In the genomic region with DNA sequence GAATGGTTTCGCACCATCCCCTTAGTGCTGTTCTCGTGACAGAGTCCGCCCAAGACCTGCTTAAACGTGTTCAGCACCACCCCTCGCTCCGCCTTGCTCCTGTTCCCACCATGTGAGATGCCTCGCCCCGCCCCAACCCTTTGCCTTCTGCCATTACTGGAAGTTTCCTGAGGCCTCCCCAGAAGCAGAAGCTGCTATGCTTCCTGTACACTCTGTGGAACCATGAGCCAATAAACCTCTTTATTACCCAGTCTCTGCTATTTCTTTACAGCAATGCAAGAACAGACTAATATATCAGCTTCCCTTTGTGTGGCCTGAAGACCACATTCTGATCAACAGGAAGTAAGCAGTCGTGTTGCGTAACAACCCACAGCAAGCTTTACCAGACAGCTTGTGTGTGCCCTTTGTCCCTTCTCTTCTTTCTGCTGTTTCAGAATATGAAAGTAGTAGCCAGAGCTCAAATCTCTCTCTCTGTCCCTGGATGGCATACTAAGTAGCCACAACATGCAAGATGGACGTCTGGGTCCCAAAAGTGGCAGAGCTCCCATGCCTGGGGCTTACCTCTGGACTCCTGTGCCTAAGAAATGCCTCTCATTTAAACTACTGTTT, we compare ENCODE assay signal across 1 cellular context.
TF ChIP-seq lines count a peak whose summit lies in the region.

No MANE protein-coding gene starts in this region.

TF ChIP-seq in HepG2, 621 proteins besides CTCF, POLR2A, EP300 and RAD21 (continued from another document and continues in another):
- TF ChIP-seq CEBPZ (IDR thresholded peaks at IDR 0.05; ENCODE audit: low read length) (no peak), JUNB (CRISPR knock-in tag; IDR thresholded peaks at IDR 0.05; ENCODE audit: borderline replicate concordance) (no peak), MYNN (CRISPR knock-in tag; IDR thresholded peaks at IDR 0.05; ENCODE audit: low read depth) (no peak), NFE2L1 (CRISPR knock-in tag; IDR thresholded peaks at IDR 0.05; ENCODE audit: borderline replicate concordance) (no peak), MLXIP (CRISPR knock-in tag; IDR thresholded peaks at IDR 0.05; ENCODE audit: borderline replicate concordance) (no peak), ZNF292 (CRISPR knock-in tag; IDR thresholded peaks at IDR 0.05; ENCODE audit: borderline replicate concordance, low read depth) (peak; percentile 88; the same call in 1 of the 2 replicates), TBX2 (CRISPR knock-in tag; IDR thresholded peaks at IDR 0.05; ENCODE audit: borderline replicate concordance) (peak; percentile 72; the same call in 1 of the 2 replicates), ZFP1 (CRISPR knock-in tag; IDR thresholded peaks at IDR 0.05) (peak; percentile 59; the same call in 1 of the 2 replicates), EHMT2 (IDR thresholded peaks at IDR 0.05; ENCODE audit: borderline replicate concordance, low read depth, low read length) (peak; percentile 84; the same call in 1 of the 2 replicates), PRMT3 (CRISPR knock-in tag; IDR thresholded peaks at IDR 0.05; ENCODE audit: borderline replicate concordance, low read depth) (no peak), ZNF317 (CRISPR knock-in tag; IDR thresholded peaks at IDR 0.05) (0 out of 2 replicates have a peak, but pooled peaks have one; percentile 51), SKI (IDR thresholded peaks at IDR 0.05; ENCODE audit: partially characterized antibody) (no peak), ZNF329 (CRISPR knock-in tag; IDR thresholded peaks at IDR 0.05; ENCODE audit: low read depth) (no peak), HINFP (CRISPR knock-in tag; IDR thresholded peaks at IDR 0.05; ENCODE audit: low read depth) (no peak), FOXM1 (CRISPR knock-in tag; IDR thresholded peaks at IDR 0.05) (no peak), BRD4 (CRISPR knock-in tag; IDR thresholded peaks at IDR 0.05) (0 out of 2 replicates have a peak, but pooled peaks have one; percentile 69), CBX5 (CRISPR knock-in tag; IDR thresholded peaks at IDR 0.05; ENCODE audit: borderline replicate concordance) (peak; percentile 79; the same call in 1 of the 2 replicates), MXI1 (IDR thresholded peaks at IDR 0.05; ENCODE audit: borderline replicate concordance, low read depth, low read length) (peak; percentile 14; the same call in 1 of the 3 replicates), SKIL (CRISPR knock-in tag; IDR thresholded peaks at IDR 0.05; ENCODE audit: borderline replicate concordance) (peak; percentile 21; the same call in 1 of the 2 replicates), HOXA9 (CRISPR knock-in tag; IDR thresholded peaks at IDR 0.05; ENCODE audit: borderline replicate concordance) (no peak), ATAD3A (CRISPR knock-in tag; IDR thresholded peaks at IDR 0.05) (no peak), ZC3H13 (CRISPR knock-in tag; IDR thresholded peaks at IDR 0.05) (no peak), ZNF430 (CRISPR knock-in tag; IDR thresholded peaks at IDR 0.05) (peak; percentile 79; the same call in 1 of the 2 replicates), ZNF552 (CRISPR knock-in tag; IDR thresholded peaks at IDR 0.05; ENCODE audit: borderline replicate concordance) (no peak), TMF1 (CRISPR knock-in tag; IDR thresholded peaks at IDR 0.05; ENCODE audit: low read depth) (no peak), PHB2 (IDR thresholded peaks at IDR 0.05; ENCODE audit: partially characterized antibody) (no peak), ZNF572 (CRISPR knock-in tag; IDR thresholded peaks at IDR 0.05) (no peak), CREBL2 (CRISPR knock-in tag; IDR thresholded peaks at IDR 0.05; ENCODE audit: borderline replicate concordance) (no peak)
- TF ChIP-seq, protein P1, sequence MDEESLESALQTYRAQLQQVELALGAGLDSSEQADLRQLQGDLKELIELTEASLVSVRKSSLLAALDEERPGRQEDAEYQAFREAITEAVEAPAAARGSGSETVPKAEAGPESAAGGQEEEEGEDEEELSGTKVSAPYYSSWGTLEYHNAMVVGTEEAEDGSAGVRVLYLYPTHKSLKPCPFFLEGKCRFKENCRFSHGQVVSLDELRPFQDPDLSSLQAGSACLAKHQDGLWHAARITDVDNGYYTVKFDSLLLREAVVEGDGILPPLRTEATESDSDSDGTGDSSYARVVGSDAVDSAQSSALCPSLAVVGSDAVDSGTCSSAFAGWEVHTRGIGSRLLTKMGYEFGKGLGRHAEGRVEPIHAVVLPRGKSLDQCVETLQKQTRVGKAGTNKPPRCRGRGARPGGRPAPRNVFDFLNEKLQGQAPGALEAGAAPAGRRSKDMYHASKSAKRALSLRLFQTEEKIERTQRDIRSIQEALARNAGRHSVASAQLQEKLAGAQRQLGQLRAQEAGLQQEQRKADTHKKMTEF (CRISPR knock-in tag; IDR thresholded peaks at IDR 0.05), result peak; percentile 47; the same call in 1 of the 2 replicates
- TF ChIP-seq, protein P2, sequence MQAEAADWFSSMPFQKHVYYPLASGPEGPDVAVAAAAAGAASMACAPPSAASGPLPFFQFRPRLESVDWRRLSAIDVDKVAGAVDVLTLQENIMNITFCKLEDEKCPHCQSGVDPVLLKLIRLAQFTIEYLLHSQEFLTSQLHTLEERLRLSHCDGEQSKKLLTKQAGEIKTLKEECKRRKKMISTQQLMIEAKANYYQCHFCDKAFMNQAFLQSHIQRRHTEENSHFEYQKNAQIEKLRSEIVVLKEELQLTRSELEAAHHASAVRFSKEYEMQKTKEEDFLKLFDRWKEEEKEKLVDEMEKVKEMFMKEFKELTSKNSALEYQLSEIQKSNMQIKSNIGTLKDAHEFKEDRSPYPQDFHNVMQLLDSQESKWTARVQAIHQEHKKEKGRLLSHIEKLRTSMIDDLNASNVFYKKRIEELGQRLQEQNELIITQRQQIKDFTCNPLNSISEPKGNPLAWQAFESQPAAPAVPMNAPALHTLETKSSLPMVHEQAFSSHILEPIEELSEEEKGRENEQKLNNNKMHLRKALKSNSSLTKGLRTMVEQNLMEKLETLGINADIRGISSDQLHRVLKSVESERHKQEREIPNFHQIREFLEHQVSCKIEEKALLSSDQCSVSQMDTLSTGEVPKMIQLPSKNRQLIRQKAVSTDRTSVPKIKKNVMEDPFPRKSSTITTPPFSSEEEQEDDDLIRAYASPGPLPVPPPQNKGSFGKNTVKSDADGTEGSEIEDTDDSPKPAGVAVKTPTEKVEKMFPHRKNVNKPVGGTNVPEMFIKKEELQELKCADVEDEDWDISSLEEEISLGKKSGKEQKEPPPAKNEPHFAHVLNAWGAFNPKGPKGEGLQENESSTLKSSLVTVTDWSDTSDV (CRISPR knock-in tag; IDR thresholded peaks at IDR 0.05), result no peak
- TF ChIP-seq, protein P3, sequence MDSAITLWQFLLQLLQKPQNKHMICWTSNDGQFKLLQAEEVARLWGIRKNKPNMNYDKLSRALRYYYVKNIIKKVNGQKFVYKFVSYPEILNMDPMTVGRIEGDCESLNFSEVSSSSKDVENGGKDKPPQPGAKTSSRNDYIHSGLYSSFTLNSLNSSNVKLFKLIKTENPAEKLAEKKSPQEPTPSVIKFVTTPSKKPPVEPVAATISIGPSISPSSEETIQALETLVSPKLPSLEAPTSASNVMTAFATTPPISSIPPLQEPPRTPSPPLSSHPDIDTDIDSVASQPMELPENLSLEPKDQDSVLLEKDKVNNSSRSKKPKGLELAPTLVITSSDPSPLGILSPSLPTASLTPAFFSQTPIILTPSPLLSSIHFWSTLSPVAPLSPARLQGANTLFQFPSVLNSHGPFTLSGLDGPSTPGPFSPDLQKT (CRISPR knock-in tag; IDR thresholded peaks at IDR 0.05; ENCODE audit: borderline replicate concordance), result no peak
- TF ChIP-seq, protein P4, sequence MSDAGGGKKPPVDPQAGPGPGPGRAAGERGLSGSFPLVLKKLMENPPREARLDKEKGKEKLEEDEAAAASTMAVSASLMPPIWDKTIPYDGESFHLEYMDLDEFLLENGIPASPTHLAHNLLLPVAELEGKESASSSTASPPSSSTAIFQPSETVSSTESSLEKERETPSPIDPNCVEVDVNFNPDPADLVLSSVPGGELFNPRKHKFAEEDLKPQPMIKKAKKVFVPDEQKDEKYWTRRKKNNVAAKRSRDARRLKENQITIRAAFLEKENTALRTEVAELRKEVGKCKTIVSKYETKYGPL (CRISPR knock-in tag; IDR thresholded peaks at IDR 0.05), result no peak; the same call in 1 of the 2 replicates
- TF ChIP-seq, protein P5, sequence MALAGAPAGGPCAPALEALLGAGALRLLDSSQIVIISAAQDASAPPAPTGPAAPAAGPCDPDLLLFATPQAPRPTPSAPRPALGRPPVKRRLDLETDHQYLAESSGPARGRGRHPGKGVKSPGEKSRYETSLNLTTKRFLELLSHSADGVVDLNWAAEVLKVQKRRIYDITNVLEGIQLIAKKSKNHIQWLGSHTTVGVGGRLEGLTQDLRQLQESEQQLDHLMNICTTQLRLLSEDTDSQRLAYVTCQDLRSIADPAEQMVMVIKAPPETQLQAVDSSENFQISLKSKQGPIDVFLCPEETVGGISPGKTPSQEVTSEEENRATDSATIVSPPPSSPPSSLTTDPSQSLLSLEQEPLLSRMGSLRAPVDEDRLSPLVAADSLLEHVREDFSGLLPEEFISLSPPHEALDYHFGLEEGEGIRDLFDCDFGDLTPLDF (CRISPR knock-in tag; IDR thresholded peaks at IDR 0.05), result no peak
- TF ChIP-seq, protein P6, sequence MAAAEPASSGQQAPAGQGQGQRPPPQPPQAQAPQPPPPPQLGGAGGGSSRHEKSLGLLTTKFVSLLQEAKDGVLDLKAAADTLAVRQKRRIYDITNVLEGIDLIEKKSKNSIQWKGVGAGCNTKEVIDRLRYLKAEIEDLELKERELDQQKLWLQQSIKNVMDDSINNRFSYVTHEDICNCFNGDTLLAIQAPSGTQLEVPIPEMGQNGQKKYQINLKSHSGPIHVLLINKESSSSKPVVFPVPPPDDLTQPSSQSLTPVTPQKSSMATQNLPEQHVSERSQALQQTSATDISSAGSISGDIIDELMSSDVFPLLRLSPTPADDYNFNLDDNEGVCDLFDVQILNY (CRISPR knock-in tag; conservative IDR thresholded peaks at IDR 0.05), result no peak
